Comparison of ENCODE assay signal across 11 cellular contexts in genomic region chr7:98314469-98314868, GRCh38. TPM values are rescaled to one million over a fixed set of nuclear protein-coding genes. Genes with fewer than 3 reads are reported as not detected.
A peak's percentile ranks its signal among the peaks of the same experiment; 100 is the strongest.
DNase-seq lines count a peak whose midpoint lies in the region; TF ChIP-seq lines count a peak whose summit lies in the region.
"Had no signal": no experiment of that assay in that cellular context is flagged by ENCODE, and none has a peak within 500 bp of the region (broad histone marks: within the 10 kb centered on the region; RNA-seq: fewer than 3 reads in every experiment).

No MANE protein-coding gene starts in this region.

- DNase-seq in GM13976 (ENCODE audit: low spot score), result peak; percentile 61
- DNase-seq in MV-4-11 (lab: John Stamatoyannopoulos, UW), result peak; percentile 85
- DNase-seq in glomerular visceral epithelial cell (ENCODE audit: extremely low spot score), result peak; percentile 14
- DNase-seq in NCI-H1694 (lab: John Stamatoyannopoulos, UW), result no peak
- no peak for DNase-seq in mesothelial cell of epicardium (ENCODE audit: low spot score in 2 of 2, unreplicated experiment in 2 of 2)
- no peak for DNase-seq in NCI-H446 treated with DMSO at 0.1 percent for 48 hours (lab: John Stamatoyannopoulos, UW)
- no peak for DNase-seq in NCI-H128 (lab: John Stamatoyannopoulos, UW; ENCODE audit: unreplicated experiment)
- DNase-seq: activated CD4-positive, alpha-beta T cell treated with anti-CD3 and anti-CD28 coated beads, Interleukin-2, amount 50 U/mL, for 4 hours; cortex of kidney had no signal

- H3K4me3 Mint-ChIP-seq in mesothelial cell of epicardium, result no peak overlapping the region

- peaks cover 41% of the 10 kb centered on the region for H3K36me3 Mint-ChIP-seq in mesothelial cell of epicardium

- POLR2A ChIA-PET in HEK293 (lab: Yijun Ruan, JAX), result interaction anchor here (0.6 to 1.4 kb wide), 2 partner anchors 87 to 1061 kb away, joined by 3 to 7 read pairs; partner anchors contain the start of gene BAIAP2L1

- no peaks in the 10 kb centered on the region for H3K9me3 ChIP-seq in HEK293 (ENCODE audit: control insufficient read depth, insufficient read depth, low read depth, low read length)
- H3K9me3 ChIP-seq: left lung had no signal

- peaks cover 16 to 60% of the 10 kb centered on the region in 2 experiments; a peak in 2 of 3 replicates for H3K36me3 ChIP-seq in HEK293 (ENCODE audit: control insufficient read depth in 2 of 2, insufficient read depth in 1 of 2, low read length in 2 of 2)

- H3K9me3 Mint-ChIP-seq in mesothelial cell of epicardium, result peaks cover 19% of the 10 kb centered on the region

- H3K27ac ChIP-seq in HEK293 (ENCODE audit: extremely low read depth, low read depth, low read length), result no peak overlapping the region
- H3K27ac ChIP-seq: left lung had no signal

- H3K4me3 ChIP-seq in HEK293 (ENCODE audit: low read depth, low read length), result no peak overlapping the region
- H3K4me3 ChIP-seq: left lung had no signal

- TF ChIP-seq CTCF in GM13976 (IDR thresholded peaks at IDR 0.05; ENCODE audit: borderline replicate concordance, control extremely low read depth, extremely low read depth, insufficient read depth, missing control alignments) (no peak), HEK293 (tag by site-specific recombination; IDR thresholded peaks at IDR 0.05) (no peak), mesothelial cell of epicardium (IDR thresholded peaks at IDR 0.05; ENCODE audit: unreplicated experiment) (no peak)

- in situ Hi-C loops in GM13976 (cut with MboI; ENCODE audit: low sequenced_read_pairs, unreplicated experiment), result no loop called here

- no peaks in the 10 kb centered on the region for H3K4me1 Mint-ChIP-seq in mesothelial cell of epicardium

- H3K27me3 Mint-ChIP-seq in mesothelial cell of epicardium (ENCODE audit: low read depth), result no peaks in the 10 kb centered on the region

- no peaks in the 10 kb centered on the region for H3K4me1 ChIP-seq in HEK293 (ENCODE audit: control insufficient read depth, insufficient read depth, low read length)
- H3K4me1 ChIP-seq: left lung had no signal

- H3K27ac Mint-ChIP-seq in mesothelial cell of epicardium, result no peak overlapping the region

- CTCF ChIA-PET in HEK293 (lab: Yijun Ruan, JAX), result interaction anchor here (0.6 to 1.1 kb wide), 3 partner anchors 25 to 87 kb away, joined by 3 to 5 read pairs (median 4); partner anchors contain the start of gene BAIAP2L1

TF ChIP-seq in HEK293, 187 proteins besides CTCF, POLR2A, EP300 and RAD21:
- TF ChIP-seq ZBTB21 (tag by site-specific recombination; IDR thresholded peaks at IDR 0.05) (peak; percentile 42; the same call in 1 of the 2 replicates), REST (tag by site-specific recombination; IDR thresholded peaks at IDR 0.05) (no peak), ZNF221 (tag by site-specific recombination; IDR thresholded peaks at IDR 0.05; ENCODE audit: borderline replicate concordance) (no peak), ZNF600 (tag by site-specific recombination; IDR thresholded peaks at IDR 0.05) (0 out of 2 replicates have a peak, but pooled peaks have one; percentile 20), ZNF24 (tag by site-specific recombination; IDR thresholded peaks at IDR 0.05) (0 out of 2 replicates have a peak, but pooled peaks have one; percentile 43), SALL2 (tag by site-specific recombination; IDR thresholded peaks at IDR 0.05; ENCODE audit: borderline replicate concordance) (no peak)
- TF ChIP-seq, protein P1, sequence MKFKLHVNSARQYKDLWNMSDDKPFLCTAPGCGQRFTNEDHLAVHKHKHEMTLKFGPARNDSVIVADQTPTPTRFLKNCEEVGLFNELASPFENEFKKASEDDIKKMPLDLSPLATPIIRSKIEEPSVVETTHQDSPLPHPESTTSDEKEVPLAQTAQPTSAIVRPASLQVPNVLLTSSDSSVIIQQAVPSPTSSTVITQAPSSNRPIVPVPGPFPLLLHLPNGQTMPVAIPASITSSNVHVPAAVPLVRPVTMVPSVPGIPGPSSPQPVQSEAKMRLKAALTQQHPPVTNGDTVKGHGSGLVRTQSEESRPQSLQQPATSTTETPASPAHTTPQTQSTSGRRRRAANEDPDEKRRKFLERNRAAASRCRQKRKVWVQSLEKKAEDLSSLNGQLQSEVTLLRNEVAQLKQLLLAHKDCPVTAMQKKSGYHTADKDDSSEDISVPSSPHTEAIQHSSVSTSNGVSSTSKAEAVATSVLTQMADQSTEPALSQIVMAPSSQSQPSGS (tag by site-specific recombination; IDR thresholded peaks at IDR 0.05; ENCODE audit: low read depth), result peak; percentile 75
- TF ChIP-seq, protein P2, sequence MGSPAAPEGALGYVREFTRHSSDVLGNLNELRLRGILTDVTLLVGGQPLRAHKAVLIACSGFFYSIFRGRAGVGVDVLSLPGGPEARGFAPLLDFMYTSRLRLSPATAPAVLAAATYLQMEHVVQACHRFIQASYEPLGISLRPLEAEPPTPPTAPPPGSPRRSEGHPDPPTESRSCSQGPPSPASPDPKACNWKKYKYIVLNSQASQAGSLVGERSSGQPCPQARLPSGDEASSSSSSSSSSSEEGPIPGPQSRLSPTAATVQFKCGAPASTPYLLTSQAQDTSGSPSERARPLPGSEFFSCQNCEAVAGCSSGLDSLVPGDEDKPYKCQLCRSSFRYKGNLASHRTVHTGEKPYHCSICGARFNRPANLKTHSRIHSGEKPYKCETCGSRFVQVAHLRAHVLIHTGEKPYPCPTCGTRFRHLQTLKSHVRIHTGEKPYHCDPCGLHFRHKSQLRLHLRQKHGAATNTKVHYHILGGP (tag by site-specific recombination; IDR thresholded peaks at IDR 0.05), result peak; percentile 29; the same call in 1 of the 2 replicates

RNA-seq across cellular contexts. Expression of gene BRI3, which starts 33.0 kb away (rescaled TPM):
- 112 to 115 TPM (median 113 TPM) in 3 replicates for total RNA-seq in mesothelial cell of epicardium

Comparison
In these comparisons a context has a peak if more than half of its experiments do, and no peak if none do; other contexts are left out.
1. DNase-seq: peak in GM13976 (single experiment), MV-4-11 (single experiment) and glomerular visceral epithelial cell (single experiment); none in NCI-H1694 (single experiment), mesothelial cell of epicardium (0 of 2), NCI-H446 treated with DMSO at 0.1 percent for 48 hours (single experiment) and NCI-H128 (single experiment).